Comparison of ENCODE assay signal across 1 cellular context in the genomic region with DNA sequence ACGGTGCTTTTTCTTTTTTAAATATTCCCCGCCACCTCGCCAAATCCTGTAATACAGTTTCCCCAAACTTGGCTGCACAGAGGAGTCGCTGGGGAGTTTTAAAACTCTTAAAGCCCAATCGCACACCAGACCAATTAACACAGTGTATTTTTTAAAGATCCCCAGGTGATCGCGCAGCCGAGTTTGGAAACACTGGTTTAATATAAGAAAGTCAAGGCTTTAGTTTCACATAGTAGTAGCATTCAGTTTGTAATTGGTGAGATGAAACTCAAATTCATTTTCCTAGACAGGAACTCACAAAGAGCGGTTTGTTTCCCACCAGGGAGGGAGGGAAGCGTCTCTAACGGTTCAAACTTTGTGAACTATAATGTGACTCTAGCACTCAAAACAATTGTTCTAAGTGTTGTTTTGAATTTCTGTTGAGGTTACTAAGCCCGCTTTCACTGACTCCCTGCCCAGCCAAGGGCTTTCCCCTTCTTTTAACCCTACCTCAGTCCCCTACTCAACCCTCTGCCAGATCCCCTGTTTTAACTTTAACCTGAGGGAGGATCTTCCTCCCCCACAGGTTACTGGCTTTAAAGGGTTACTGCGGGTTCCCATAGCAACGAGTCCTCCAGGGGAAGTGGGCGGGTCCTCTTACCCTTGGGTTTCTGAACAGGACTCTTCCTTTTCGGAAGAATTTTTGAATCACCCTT.
TF ChIP-seq lines count a peak whose summit lies in the region.

No MANE protein-coding gene starts in this region.

TF ChIP-seq in HepG2, 621 proteins besides CTCF, POLR2A, EP300 and RAD21 (continued from another document and continues in another):
- TF ChIP-seq, protein P1, sequence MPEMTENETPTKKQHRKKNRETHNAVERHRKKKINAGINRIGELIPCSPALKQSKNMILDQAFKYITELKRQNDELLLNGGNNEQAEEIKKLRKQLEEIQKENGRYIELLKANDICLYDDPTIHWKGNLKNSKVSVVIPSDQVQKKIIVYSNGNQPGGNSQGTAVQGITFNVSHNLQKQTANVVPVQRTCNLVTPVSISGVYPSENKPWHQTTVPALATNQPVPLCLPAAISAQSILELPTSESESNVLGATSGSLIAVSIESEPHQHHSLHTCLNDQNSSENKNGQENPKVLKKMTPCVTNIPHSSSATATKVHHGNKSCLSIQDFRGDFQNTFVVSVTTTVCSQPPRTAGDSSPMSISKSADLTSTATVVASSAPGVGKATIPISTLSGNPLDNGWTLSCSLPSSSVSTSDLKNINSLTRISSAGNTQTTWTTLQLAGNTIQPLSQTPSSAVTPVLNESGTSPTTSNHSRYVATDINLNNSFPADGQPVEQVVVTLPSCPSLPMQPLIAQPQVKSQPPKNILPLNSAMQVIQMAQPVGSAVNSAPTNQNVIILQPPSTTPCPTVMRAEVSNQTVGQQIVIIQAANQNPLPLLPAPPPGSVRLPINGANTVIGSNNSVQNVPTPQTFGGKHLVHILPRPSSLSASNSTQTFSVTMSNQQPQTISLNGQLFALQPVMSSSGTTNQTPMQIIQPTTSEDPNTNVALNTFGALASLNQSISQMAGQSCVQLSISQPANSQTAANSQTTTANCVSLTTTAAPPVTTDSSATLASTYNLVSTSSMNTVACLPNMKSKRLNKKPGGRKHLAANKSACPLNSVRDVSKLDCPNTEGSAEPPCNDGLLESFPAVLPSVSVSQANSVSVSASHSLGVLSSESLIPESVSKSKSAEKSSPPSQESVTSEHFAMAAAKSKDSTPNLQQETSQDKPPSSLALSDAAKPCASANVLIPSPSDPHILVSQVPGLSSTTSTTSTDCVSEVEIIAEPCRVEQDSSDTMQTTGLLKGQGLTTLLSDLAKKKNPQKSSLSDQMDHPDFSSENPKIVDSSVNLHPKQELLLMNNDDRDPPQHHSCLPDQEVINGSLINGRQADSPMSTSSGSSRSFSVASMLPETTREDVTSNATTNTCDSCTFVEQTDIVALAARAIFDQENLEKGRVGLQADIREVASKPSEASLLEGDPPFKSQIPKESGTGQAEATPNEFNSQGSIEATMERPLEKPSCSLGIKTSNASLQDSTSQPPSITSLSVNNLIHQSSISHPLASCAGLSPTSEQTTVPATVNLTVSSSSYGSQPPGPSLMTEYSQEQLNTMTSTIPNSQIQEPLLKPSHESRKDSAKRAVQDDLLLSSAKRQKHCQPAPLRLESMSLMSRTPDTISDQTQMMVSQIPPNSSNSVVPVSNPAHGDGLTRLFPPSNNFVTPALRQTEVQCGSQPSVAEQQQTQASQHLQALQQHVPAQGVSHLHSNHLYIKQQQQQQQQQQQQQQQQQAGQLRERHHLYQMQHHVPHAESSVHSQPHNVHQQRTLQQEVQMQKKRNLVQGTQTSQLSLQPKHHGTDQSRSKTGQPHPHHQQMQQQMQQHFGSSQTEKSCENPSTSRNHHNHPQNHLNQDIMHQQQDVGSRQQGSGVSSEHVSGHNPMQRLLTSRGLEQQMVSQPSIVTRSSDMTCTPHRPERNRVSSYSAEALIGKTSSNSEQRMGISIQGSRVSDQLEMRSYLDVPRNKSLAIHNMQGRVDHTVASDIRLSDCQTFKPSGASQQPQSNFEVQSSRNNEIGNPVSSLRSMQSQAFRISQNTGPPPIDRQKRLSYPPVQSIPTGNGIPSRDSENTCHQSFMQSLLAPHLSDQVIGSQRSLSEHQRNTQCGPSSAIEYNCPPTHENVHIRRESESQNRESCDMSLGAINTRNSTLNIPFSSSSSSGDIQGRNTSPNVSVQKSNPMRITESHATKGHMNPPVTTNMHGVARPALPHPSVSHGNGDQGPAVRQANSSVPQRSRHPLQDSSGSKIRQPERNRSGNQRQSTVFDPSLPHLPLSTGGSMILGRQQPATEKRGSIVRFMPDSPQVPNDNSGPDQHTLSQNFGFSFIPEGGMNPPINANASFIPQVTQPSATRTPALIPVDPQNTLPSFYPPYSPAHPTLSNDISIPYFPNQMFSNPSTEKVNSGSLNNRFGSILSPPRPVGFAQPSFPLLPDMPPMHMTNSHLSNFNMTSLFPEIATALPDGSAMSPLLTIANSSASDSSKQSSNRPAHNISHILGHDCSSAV (CRISPR knock-in tag; IDR thresholded peaks at IDR 0.05; ENCODE audit: borderline replicate concordance), result no peak
- TF ChIP-seq ZGPAT (CRISPR knock-in tag; IDR thresholded peaks at IDR 0.05) (peak; percentile 46; the same call in 1 of the 2 replicates), ZFYVE20 (CRISPR knock-in tag; IDR thresholded peaks at IDR 0.05; ENCODE audit: borderline replicate concordance, low read depth) (no peak), ZSCAN21 (CRISPR knock-in tag; IDR thresholded peaks at IDR 0.05; ENCODE audit: borderline replicate concordance) (no peak), HDAC2 (CRISPR knock-in tag; IDR thresholded peaks at IDR 0.05) (peak; percentile 61), HES4 (CRISPR knock-in tag; IDR thresholded peaks at IDR 0.05; ENCODE audit: borderline replicate concordance) (no peak), SRSF1 (optimal IDR thresholded peaks at IDR 0.05; ENCODE audit: low read depth, low read length) (no peak), ZNF431 (CRISPR knock-in tag; IDR thresholded peaks at IDR 0.05; ENCODE audit: borderline replicate concordance, low read depth) (no peak), ZNF432 (CRISPR knock-in tag; IDR thresholded peaks at IDR 0.05; ENCODE audit: borderline replicate concordance) (no peak), SATB2 (CRISPR knock-in tag; IDR thresholded peaks at IDR 0.05) (no peak; the same call in 1 of the 2 replicates), CC2D1A (CRISPR knock-in tag; IDR thresholded peaks at IDR 0.05) (no peak), ZNF629 (CRISPR knock-in tag; conservative IDR thresholded peaks at IDR 0.05) (0 out of 2 replicates have a peak, but pooled peaks have one; percentile 39), PBX2 (CRISPR knock-in tag; IDR thresholded peaks at IDR 0.05) (no peak), FOXM1 (CRISPR knock-in tag; IDR thresholded peaks at IDR 0.05) (no peak), SP2 (CRISPR knock-in tag; IDR thresholded peaks at IDR 0.05) (no peak), ZNF569 (CRISPR knock-in tag; IDR thresholded peaks at IDR 0.05; ENCODE audit: borderline replicate concordance) (no peak), NRL (CRISPR knock-in tag; IDR thresholded peaks at IDR 0.05; ENCODE audit: borderline replicate concordance) (no peak), NFE2L2 (IDR thresholded peaks at IDR 0.05; ENCODE audit: low read length) (no peak)
- TF ChIP-seq, protein P2, sequence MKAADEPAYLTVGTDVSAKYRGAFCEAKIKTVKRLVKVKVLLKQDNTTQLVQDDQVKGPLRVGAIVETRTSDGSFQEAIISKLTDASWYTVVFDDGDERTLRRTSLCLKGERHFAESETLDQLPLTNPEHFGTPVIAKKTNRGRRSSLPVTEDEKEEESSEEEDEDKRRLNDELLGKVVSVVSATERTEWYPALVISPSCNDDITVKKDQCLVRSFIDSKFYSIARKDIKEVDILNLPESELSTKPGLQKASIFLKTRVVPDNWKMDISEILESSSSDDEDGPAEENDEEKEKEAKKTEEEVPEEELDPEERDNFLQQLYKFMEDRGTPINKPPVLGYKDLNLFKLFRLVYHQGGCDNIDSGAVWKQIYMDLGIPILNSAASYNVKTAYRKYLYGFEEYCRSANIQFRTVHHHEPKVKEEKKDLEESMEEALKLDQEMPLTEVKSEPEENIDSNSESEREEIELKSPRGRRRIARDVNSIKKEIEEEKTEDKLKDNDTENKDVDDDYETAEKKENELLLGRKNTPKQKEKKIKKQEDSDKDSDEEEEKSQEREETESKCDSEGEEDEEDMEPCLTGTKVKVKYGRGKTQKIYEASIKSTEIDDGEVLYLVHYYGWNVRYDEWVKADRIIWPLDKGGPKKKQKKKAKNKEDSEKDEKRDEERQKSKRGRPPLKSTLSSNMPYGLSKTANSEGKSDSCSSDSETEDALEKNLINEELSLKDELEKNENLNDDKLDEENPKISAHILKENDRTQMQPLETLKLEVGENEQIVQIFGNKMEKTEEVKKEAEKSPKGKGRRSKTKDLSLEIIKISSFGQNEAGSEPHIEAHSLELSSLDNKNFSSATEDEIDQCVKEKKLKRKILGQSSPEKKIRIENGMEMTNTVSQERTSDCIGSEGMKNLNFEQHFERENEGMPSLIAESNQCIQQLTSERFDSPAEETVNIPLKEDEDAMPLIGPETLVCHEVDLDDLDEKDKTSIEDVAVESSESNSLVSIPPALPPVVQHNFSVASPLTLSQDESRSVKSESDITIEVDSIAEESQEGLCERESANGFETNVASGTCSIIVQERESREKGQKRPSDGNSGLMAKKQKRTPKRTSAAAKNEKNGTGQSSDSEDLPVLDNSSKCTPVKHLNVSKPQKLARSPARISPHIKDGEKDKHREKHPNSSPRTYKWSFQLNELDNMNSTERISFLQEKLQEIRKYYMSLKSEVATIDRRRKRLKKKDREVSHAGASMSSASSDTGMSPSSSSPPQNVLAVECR (CRISPR knock-in tag; IDR thresholded peaks at IDR 0.05; ENCODE audit: borderline replicate concordance), result peak; percentile 67; the same call in 1 of the 2 replicates
- TF ChIP-seq, protein P3, sequence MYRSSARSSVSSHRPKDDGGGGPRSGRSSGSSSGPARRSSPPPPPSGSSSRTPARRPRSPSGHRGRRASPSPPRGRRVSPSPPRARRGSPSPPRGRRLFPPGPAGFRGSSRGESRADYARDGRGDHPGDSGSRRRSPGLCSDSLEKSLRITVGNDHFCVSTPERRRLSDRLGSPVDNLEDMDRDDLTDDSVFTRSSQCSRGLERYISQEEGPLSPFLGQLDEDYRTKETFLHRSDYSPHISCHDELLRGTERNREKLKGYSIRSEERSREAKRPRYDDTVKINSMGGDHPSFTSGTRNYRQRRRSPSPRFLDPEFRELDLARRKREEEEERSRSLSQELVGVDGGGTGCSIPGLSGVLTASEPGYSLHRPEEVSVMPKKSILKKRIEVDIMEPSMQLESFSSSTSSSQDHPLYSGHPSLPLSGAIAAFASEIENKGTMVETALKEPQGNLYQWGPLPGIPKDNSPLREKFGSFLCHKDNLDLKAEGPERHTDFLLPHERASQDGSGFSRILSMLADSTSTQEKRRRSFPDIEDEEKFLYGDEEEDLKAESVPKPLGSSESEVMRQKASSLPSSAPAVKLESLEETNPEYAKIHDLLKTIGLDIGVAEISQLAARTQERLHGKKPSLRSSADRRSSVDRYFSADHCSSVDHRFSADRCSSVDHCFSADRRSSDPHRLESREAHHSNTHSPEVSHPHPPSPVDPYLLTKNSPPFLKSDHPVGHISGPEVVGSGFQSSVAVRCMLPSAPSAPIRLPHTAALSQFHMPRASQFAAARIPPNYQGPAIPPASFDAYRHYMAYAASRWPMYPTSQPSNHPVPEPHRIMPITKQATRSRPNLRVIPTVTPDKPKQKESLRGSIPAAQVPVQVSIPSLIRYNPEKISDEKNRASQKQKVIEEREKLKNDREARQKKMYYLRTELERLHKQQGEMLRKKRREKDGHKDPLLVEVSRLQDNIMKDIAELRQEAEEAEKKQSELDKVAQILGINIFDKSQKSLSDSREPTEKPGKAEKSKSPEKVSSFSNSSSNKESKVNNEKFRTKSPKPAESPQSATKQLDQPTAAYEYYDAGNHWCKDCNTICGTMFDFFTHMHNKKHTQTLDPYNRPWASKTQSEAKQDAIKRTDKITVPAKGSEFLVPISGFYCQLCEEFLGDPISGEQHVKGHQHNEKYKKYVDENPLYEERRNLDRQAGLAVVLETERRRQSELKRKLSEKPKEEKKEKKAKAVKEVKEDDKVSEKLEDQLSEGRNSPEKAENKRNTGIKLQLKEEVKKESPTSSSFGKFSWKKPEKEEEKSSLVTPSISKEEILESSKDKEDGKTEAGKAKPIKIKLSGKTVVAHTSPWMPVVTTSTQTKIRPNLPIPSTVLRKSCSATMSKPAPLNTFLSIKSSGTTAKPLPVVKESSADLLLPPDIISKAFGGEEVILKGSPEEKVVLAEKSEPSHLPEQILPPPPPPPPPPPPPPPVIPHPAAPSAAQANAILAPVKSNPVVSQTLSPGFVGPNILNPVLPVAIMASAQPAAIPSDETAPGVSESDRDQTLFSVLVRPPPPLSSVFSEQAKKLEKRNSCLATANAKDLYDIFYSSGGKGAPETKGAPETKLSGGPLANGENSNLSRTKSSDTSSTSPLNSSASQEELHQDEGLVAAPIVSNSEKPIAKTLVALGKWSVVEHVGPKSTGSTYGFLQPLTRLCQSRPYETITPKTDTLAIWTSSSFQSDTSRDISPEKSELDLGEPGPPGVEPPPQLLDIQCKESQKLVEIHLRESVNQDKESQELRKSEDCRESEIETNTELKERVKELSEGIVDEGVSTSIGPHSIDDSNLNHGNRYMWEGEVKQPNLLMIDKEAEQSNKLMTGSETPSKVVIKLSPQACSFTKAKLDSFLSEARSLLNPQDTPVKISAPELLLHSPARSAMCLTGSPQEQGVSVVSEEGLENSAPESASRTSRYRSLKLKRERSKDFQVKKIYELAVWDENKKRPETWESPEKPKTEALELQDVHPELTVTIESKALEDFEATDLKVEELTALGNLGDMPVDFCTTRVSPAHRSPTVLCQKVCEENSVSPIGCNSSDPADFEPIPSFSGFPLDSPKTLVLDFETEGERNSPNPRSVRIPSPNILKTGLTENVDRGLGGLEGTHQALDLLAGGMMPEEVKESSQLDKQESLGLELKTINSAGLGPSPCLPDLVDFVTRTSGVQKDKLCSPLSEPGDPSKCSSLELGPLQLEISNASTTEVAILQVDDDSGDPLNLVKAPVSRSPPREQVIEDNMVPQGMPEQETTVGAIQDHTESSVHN (CRISPR knock-in tag; IDR thresholded peaks at IDR 0.05), result no peak
- TF ChIP-seq, protein P4, sequence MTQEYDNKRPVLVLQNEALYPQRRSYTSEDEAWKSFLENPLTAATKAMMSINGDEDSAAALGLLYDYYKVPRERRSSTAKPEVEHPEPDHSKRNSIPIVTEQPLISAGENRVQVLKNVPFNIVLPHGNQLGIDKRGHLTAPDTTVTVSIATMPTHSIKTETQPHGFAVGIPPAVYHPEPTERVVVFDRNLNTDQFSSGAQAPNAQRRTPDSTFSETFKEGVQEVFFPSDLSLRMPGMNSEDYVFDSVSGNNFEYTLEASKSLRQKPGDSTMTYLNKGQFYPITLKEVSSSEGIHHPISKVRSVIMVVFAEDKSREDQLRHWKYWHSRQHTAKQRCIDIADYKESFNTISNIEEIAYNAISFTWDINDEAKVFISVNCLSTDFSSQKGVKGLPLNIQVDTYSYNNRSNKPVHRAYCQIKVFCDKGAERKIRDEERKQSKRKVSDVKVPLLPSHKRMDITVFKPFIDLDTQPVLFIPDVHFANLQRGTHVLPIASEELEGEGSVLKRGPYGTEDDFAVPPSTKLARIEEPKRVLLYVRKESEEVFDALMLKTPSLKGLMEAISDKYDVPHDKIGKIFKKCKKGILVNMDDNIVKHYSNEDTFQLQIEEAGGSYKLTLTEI (CRISPR knock-in tag; conservative IDR thresholded peaks at IDR 0.05), result no peak
